21 cellular contexts compared by ENCODE assay signal in genomic region chr3:128368626-128369025, GRCh38.
DNase-seq lines count a peak whose midpoint lies in the region; ATAC-seq, FAIRE-seq and TF ChIP-seq lines count a peak whose summit lies in the region.
"Had no signal": no experiment of that assay in that cellular context is flagged by ENCODE, and none has a peak within 500 bp of the region (broad histone marks: within the 10 kb centered on the region; RNA-seq: fewer than 3 reads in every experiment).

No MANE protein-coding gene starts in this region.

- H3K27ac ChIP-seq in Karpas-422 (ENCODE audit: low read length) = 0 out of 2 replicates have a peak overlapping the region, but pooled peaks have one; percentile 60
- no peak overlapping the region for H3K27ac ChIP-seq in kidney (ENCODE audit: low read depth in 2 of 2, low read length in 2 of 2)
- no peak overlapping the region for H3K27ac ChIP-seq in spleen

- H3K4me3 ChIP-seq in Karpas-422 (ENCODE audit: low read length) = no peak overlapping the region
- no peak overlapping the region for H3K4me3 ChIP-seq in kidney (ENCODE audit: low read length in 2 of 2)
- H3K4me3 ChIP-seq in spleen = no peak overlapping the region
- H3K4me3 ChIP-seq: K562, PC-9 had no signal

- WGBS in spleen, 5 donors = 92 to 98% (median 94%) methylated on average over 7 of the region's 7 CpGs

- TF ChIP-seq POLR2A in spleen (IDR thresholded peaks at IDR 0.05) = no peak

- no peaks in the 10 kb centered on the region for H4K20me1 ChIP-seq in Karpas-422 (ENCODE audit: insufficient read depth, low read depth, low read length)

- no peak for ATAC-seq in Right ventricle myocardium inferior
- no peak for ATAC-seq in left ventricle myocardium superior
- ATAC-seq: K562 had no signal

- DNase-seq in Right ventricle myocardium inferior (ENCODE audit: missing footprints) (peak; percentile 55), left ventricle myocardium superior (no peak), Karpas-422 (no peak), kidney (peak; percentile 59), spleen (peak; percentile 50), foreskin melanocyte (no peak), NCI-H446 (lab: John Stamatoyannopoulos, UW) (no peak), kidney glomerular epithelial cell (lab: John Stamatoyannopoulos, UW) (no peak)
- DNase-seq: 8988T; ACHN; BE2C; CD4-positive, alpha-beta T cell; MM.1S; NCI-H2029; NCI-H526 treated with DMSO at 0.1 percent for 48 hours; RPMI8226; SHP77 treated with DMSO at 0.1 percent for 48 hours had no signal

- no peaks in the 10 kb centered on the region for H3K9me2 ChIP-seq in Karpas-422 (replicated peaks; ENCODE audit: insufficient read depth, low read length)

- no peaks in the 10 kb centered on the region for H3K9me3 ChIP-seq in Karpas-422 (ENCODE audit: low read length)
- no peaks in the 10 kb centered on the region for H3K9me3 ChIP-seq in kidney (ENCODE audit: control insufficient read depth in 1 of 2, low read length in 2 of 2)
- H3K9me3 ChIP-seq in spleen = no peaks in the 10 kb centered on the region
- H3K9me3 ChIP-seq: BE2C had no signal

- H3K4me1 ChIP-seq in Karpas-422 (ENCODE audit: low read length) (peaks cover 40% of the 10 kb centered on the region), kidney (ENCODE audit: control insufficient read depth in 1 of 2, insufficient read depth in 1 of 2, low read depth in 1 of 2, low read length in 2 of 2) (peaks cover 0 to 10% of the 10 kb centered on the region in 2 donors), spleen (peaks cover 0 to 25% (median 11%) of the 10 kb centered on the region in 6 donors)

- H3K9ac ChIP-seq in Karpas-422 (ENCODE audit: low read length) = no peak overlapping the region
- no peak overlapping the region for H3K9ac ChIP-seq in kidney (ENCODE audit: low read length in 2 of 2)

- peak overlapping the region; percentile 49 for H3K4me2 ChIP-seq in Karpas-422 (ENCODE audit: low read depth, low read length, poor library complexity, severe bottlenecking)

- TF ChIP-seq CTCF in kidney (IDR thresholded peaks at IDR 0.05; ENCODE audit: borderline replicate concordance, extremely low read depth, insufficient read depth) = no peak
- TF ChIP-seq CTCF in spleen (IDR thresholded peaks at IDR 0.05 in 8 of 11, conservative IDR thresholded peaks at IDR 0.05 in 3 of 11) = no peak

- H3K36me3 ChIP-seq in Karpas-422 (ENCODE audit: insufficient read depth, low read length) = no peaks in the 10 kb centered on the region
- H3K36me3 ChIP-seq in kidney (ENCODE audit: control insufficient read depth in 1 of 2, insufficient read depth in 2 of 2, low read length in 2 of 2) = peaks cover 0 to 2% of the 10 kb centered on the region in 2 donors
- H3K36me3 ChIP-seq in spleen = peaks cover 0 to 53% (median 0%) of the 10 kb centered on the region in 6 donors

- intact Hi-C loops in Right ventricle myocardium inferior (cut with DNase I) (loop anchor here (5.0 kb wide), 1 partner anchor 71 kb away; no protein-coding TSS in a partner anchor), left ventricle myocardium superior (cut with micrococcal nuclease) (no loop called here), kidney (cut with DNase I) (no loop called here), spleen (cut with DNase I; ENCODE audit: low total_unique reads) (no loop called here)

- FAIRE-seq in kidney (lab: Jason Lieb, UNC) = no peak
- FAIRE-seq: D721Med, H54, K562 had no signal

- no peaks in the 10 kb centered on the region for H3K79me2 ChIP-seq in Karpas-422 (ENCODE audit: low read length)

- H2AFZ ChIP-seq in Karpas-422 (ENCODE audit: low read length) = no peak overlapping the region
- H2AFZ ChIP-seq: PC-9 had no signal

- H3K27me3 ChIP-seq in Karpas-422 (ENCODE audit: low read length) = no peaks in the 10 kb centered on the region
- H3K27me3 ChIP-seq in spleen (replicated peaks in 1 of 7) = no peaks in the 10 kb centered on the region
- H3K27me3 ChIP-seq: BE2C had no signal

Comparison
In these comparisons a context has a peak if more than half of its experiments do, and no peak if none do; other contexts are left out.
1. DNase-seq: peak in Right ventricle myocardium inferior (single experiment), kidney (single experiment) and spleen (single experiment); none in left ventricle myocardium superior (single experiment), Karpas-422 (single experiment), foreskin melanocyte (single experiment), NCI-H446 (0 of 2) and kidney glomerular epithelial cell (single experiment).